Comparison of ENCODE assay signal across 2 cellular contexts in the genomic region with DNA sequence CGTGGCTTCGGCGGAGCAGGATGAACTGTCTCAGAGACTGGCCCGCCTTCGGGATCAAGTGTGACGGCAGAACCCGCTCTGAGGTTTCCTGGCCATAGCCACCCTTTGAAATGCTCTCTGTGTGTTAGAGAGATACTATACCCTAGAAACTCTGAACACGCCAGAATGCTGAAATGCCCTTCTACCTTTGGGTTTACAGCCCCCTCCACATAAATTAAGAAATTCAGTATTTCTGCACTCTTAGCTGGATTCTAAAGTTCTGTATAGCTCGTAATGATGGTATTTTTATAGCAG.
TF ChIP-seq lines count a peak whose summit lies in the region.

No MANE protein-coding gene starts in this region.

TF ChIP-seq in SK-N-SH, 30 proteins besides CTCF, POLR2A, EP300 and RAD21 (continued from another document):
- TF ChIP-seq, protein P1, sequence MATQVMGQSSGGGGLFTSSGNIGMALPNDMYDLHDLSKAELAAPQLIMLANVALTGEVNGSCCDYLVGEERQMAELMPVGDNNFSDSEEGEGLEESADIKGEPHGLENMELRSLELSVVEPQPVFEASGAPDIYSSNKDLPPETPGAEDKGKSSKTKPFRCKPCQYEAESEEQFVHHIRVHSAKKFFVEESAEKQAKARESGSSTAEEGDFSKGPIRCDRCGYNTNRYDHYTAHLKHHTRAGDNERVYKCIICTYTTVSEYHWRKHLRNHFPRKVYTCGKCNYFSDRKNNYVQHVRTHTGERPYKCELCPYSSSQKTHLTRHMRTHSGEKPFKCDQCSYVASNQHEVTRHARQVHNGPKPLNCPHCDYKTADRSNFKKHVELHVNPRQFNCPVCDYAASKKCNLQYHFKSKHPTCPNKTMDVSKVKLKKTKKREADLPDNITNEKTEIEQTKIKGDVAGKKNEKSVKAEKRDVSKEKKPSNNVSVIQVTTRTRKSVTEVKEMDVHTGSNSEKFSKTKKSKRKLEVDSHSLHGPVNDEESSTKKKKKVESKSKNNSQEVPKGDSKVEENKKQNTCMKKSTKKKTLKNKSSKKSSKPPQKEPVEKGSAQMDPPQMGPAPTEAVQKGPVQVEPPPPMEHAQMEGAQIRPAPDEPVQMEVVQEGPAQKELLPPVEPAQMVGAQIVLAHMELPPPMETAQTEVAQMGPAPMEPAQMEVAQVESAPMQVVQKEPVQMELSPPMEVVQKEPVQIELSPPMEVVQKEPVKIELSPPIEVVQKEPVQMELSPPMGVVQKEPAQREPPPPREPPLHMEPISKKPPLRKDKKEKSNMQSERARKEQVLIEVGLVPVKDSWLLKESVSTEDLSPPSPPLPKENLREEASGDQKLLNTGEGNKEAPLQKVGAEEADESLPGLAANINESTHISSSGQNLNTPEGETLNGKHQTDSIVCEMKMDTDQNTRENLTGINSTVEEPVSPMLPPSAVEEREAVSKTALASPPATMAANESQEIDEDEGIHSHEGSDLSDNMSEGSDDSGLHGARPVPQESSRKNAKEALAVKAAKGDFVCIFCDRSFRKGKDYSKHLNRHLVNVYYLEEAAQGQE (IDR thresholded peaks at IDR 0.05; ENCODE audit: low read depth, low read length) = no peak
- TF ChIP-seq FOXJ3 (CRISPR knock-in tag; IDR thresholded peaks at IDR 0.05) (no peak), SMC3 (IDR thresholded peaks at IDR 0.05; ENCODE audit: low read depth, low read length) (no peak), RCOR1 (IDR thresholded peaks at IDR 0.05; ENCODE audit: low read length) (no peak), RFX5 (IDR thresholded peaks at IDR 0.05; ENCODE audit: low read length) (no peak), ELF1 (IDR thresholded peaks at IDR 0.05) (no peak), GATA2 (CRISPR knock-in tag; IDR thresholded peaks at IDR 0.05) (no peak)
- TF ChIP-seq, protein P2, sequence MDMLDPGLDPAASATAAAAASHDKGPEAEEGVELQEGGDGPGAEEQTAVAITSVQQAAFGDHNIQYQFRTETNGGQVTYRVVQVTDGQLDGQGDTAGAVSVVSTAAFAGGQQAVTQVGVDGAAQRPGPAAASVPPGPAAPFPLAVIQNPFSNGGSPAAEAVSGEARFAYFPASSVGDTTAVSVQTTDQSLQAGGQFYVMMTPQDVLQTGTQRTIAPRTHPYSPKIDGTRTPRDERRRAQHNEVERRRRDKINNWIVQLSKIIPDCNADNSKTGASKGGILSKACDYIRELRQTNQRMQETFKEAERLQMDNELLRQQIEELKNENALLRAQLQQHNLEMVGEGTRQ (IDR thresholded peaks at IDR 0.05; ENCODE audit: borderline replicate concordance, low read depth, low read length) = no peak

TF ChIP-seq in SK-N-SH treated with all-trans-retinoic acid at 6 μM for 48 hours, 23 proteins besides CTCF, POLR2A, EP300 and RAD21 (continued from another document):
- no peak for TF ChIP-seq CSRNP3 (CRISPR knock-in tag; IDR thresholded peaks at IDR 0.05)
- TF ChIP-seq SNAI2 (CRISPR knock-in tag; IDR thresholded peaks at IDR 0.05) = no peak
- no peak for TF ChIP-seq CSDC2 (CRISPR knock-in tag; IDR thresholded peaks at IDR 0.05)
- TF ChIP-seq ZNF70 (CRISPR knock-in tag; IDR thresholded peaks at IDR 0.05) = no peak
- no peak for TF ChIP-seq ZFP3 (CRISPR knock-in tag; IDR thresholded peaks at IDR 0.05)
- TF ChIP-seq TCF4 (CRISPR knock-in tag; IDR thresholded peaks at IDR 0.05; ENCODE audit: borderline replicate concordance) = no peak
- TF ChIP-seq ZFP30 (CRISPR knock-in tag; IDR thresholded peaks at IDR 0.05) = no peak
TF ChIP-seq in SK-N-SH treated with all-trans-retinoic acid at 6 μM for 48 hours: peak in this region for 0.
